In genomic region chr16:89106533-89107208, GRCh38 we compare ENCODE assay signal across 17 cellular contexts.
"Had no signal": no experiment of that assay in that cellular context is flagged by ENCODE, and none has a peak within 500 bp of the region (broad histone marks: within the 10 kb centered on the region; RNA-seq: fewer than 3 reads in every experiment).

No MANE protein-coding gene starts in this region.

- H3K4me3 ChIP-seq: esophagus squamous epithelium, thyroid gland had no signal

- H3K27ac Mint-ChIP-seq: nephron had no signal

- H3K4me1 Mint-ChIP-seq: nephron had no signal

- H3K9me3 Mint-ChIP-seq: nephron had no signal

- H3K27ac ChIP-seq: esophagus squamous epithelium, thyroid gland had no signal

- H3K4me3 Mint-ChIP-seq: nephron had no signal

- H3K27me3 ChIP-seq: esophagus squamous epithelium, thyroid gland had no signal

- DNase-seq: activated CD4-positive, alpha-beta T cell treated with anti-CD3 and anti-CD28 coated beads, Interleukin-2, amount 50 U/mL, for 48 hours; activated CD4-positive, CD25-positive, alpha-beta regulatory T cell treated with anti-CD3 and anti-CD28 coated beads, Interleukin-2, amount 50 U/mL, for 72 hours; activated effector memory CD4-positive, alpha-beta T cell treated with Interleukin-2 at 50 U/mL for 16 hours; activated naive CD4-positive, alpha-beta T cell treated with anti-CD3 and anti-CD28 coated beads, Interleukin-2, amount 50 U/mL, for 16 hours; cortex of kidney; effector CD8-positive, alpha-beta T cell; esophagus squamous epithelium; head of caudate nucleus; mesendoderm; stimulated activated CD4-positive, alpha-beta T cell treated with anti-CD3 and anti-CD28 coated beads, Interleukin-12 subunit alpha, Interleukin-12 subunit beta, amount 100 ng/mL, for 4 hours; stimulated activated CD4-positive, alpha-beta T cell treated with anti-CD3 and anti-CD28 coated beads, Interleukin-2, amount 100 ng/mL, for 24 hours; T-helper 1 cell; T1000; thyroid gland had no signal

- H3K4me1 ChIP-seq: esophagus squamous epithelium, thyroid gland had no signal

- FAIRE-seq: endothelial cell of umbilical vein, urothelium cell line had no signal

- H3K9me3 ChIP-seq: esophagus squamous epithelium, thyroid gland had no signal
